ENCODE assay signal across 9 cellular contexts in genomic region chr1:100354971-100355394, GRCh38. TPM values are rescaled to one million over a fixed set of nuclear protein-coding genes. Genes with fewer than 3 reads are reported as not detected.
DNase-seq lines count a peak whose midpoint lies in the region; ATAC-seq and TF ChIP-seq lines count a peak whose summit lies in the region.
"Had no signal": no experiment of that assay in that cellular context is flagged by ENCODE, and none has a peak within 500 bp of the region (broad histone marks: within the 10 kb centered on the region; RNA-seq: fewer than 3 reads in every experiment).

No MANE protein-coding gene starts in this region.

- H3K4me1 ChIP-seq in GM23338 (ENCODE audit: insufficient read depth) (peaks cover 19% of the 10 kb centered on the region), mesenchymal stem cell (ENCODE audit: control insufficient read depth, insufficient read depth, low read depth, low read length) (peaks cover 10% of the 10 kb centered on the region)

- H3K4me2 ChIP-seq in GM23338, result peak overlapping the region; percentile 89
- H3K4me2 ChIP-seq in mesenchymal stem cell (ENCODE audit: low read length, poor library complexity, severe bottlenecking), result no peak overlapping the region

- peaks cover 20% of the 10 kb centered on the region for H3K79me1 ChIP-seq in mesenchymal stem cell (replicated peaks; ENCODE audit: low read length, poor library complexity, severe bottlenecking)

- no peak overlapping the region for H2BK120ac ChIP-seq in mesenchymal stem cell (ENCODE audit: low read depth, low read length)

- H2AFZ ChIP-seq in GM23338 (no peak overlapping the region), mesenchymal stem cell (ENCODE audit: low read depth, low read length) (no peak overlapping the region)

- no peak overlapping the region for H3K4ac ChIP-seq in mesenchymal stem cell (ENCODE audit: low read depth in 1 of 2, low read length in 2 of 2)

- H4K20me1 ChIP-seq in GM23338 (replicated peaks; ENCODE audit: insufficient read depth), result no peaks in the 10 kb centered on the region; the same call in 1 of the 2 replicates

- DNase-seq in GM23338 (ENCODE audit: low spot score), result peak; percentile 39
- DNase-seq in NCI-H2107 (lab: John Stamatoyannopoulos, UW), result peak; percentile 75
- DNase-seq in amniotic epithelial cell (ENCODE audit: low read depth), result peak; percentile 69
- DNase-seq in mesenchymal stem cell, result peak; percentile 31
- DNase-seq in NOMO-1 treated with dmso at 0.1 percent for 144 hours (lab: John Stamatoyannopoulos, UW; ENCODE audit: unreplicated experiment), result no peak
- DNase-seq in OCI-M2 (lab: John Stamatoyannopoulos, UW; ENCODE audit: unreplicated experiment), result no peak
- no peak for DNase-seq in inferior parietal cortex (ENCODE audit: extremely low spot score)

- no peak overlapping the region for H2BK5ac ChIP-seq in mesenchymal stem cell (ENCODE audit: low read depth, low read length, poor library complexity, severe bottlenecking)

- ATAC-seq in GM23338 (no peak), GM18873 (IDR thresholded peaks at IDR 0.05; ENCODE audit: low FRiP score, unreplicated experiment) (no peak)
- ATAC-seq: mucosa of descending colon had no signal

- no peak overlapping the region for H2BK12ac ChIP-seq in mesenchymal stem cell (ENCODE audit: low read length in 2 of 2)

- H3K27ac ChIP-seq in GM23338 (ENCODE audit: low read depth) (no peak overlapping the region), mesenchymal stem cell (ENCODE audit: low read length, poor library complexity, severe bottlenecking) (peak overlapping the region; percentile 71)

- H3K9me3 Mint-ChIP-seq in GM23338, result no peaks in the 10 kb centered on the region; the same call in 2 of the 3 replicates

- no peak overlapping the region for H3K9ac ChIP-seq in mesenchymal stem cell (ENCODE audit: low read length)

- H3K79me2 ChIP-seq in GM23338 (replicated peaks; ENCODE audit: insufficient read depth), result peaks cover 63% of the 10 kb centered on the region

- H3K4me1 Mint-ChIP-seq in GM23338, result peaks cover 33% of the 10 kb centered on the region

- H3K27me3 Mint-ChIP-seq in GM23338 (ENCODE audit: insufficient read depth, low read depth, poor library complexity), result peaks cover 27% of the 10 kb centered on the region

- H4K8ac ChIP-seq in mesenchymal stem cell (ENCODE audit: low read length), result no peak overlapping the region

- H3K9me2 ChIP-seq in GM23338 (ENCODE audit: insufficient read depth), result no peaks in the 10 kb centered on the region

- H2BK15ac ChIP-seq in mesenchymal stem cell (ENCODE audit: low read depth, poor library complexity, severe bottlenecking), result no peak overlapping the region

- no peak for TF ChIP-seq CTCF in GM23338 (conservative IDR thresholded peaks at IDR 0.05; ENCODE audit: low read depth in 2 of 2)

- no peaks in the 10 kb centered on the region for H3K27me3 ChIP-seq in GM23338 (ENCODE audit: insufficient read depth)
- no peaks in the 10 kb centered on the region for H3K27me3 ChIP-seq in mesenchymal stem cell (ENCODE audit: control insufficient read depth in 1 of 2, insufficient read depth in 1 of 2, low read length in 2 of 2)

- H3K4me3 ChIP-seq in GM23338 (peak overlapping the region; percentile 88; the same call in 1 of the 2 replicates), mesenchymal stem cell (ENCODE audit: insufficient read depth in 1 of 2, low read depth in 1 of 2, low read length in 2 of 2) (no peak overlapping the region)
- H3K4me3 ChIP-seq: mucosa of descending colon had no signal

- H3K36me3 ChIP-seq in GM23338 (ENCODE audit: insufficient read depth), result no peaks in the 10 kb centered on the region; the same call in 1 of the 2 replicates
- H3K36me3 ChIP-seq in mesenchymal stem cell (ENCODE audit: control insufficient read depth in 1 of 2, insufficient read depth in 2 of 2, low read depth in 1 of 2, low read length in 2 of 2), result no peaks in the 10 kb centered on the region

- no peak overlapping the region for H3K14ac ChIP-seq in mesenchymal stem cell (ENCODE audit: low read length in 2 of 2)

- peak overlapping the region; percentile 45 for H3K4me3 Mint-ChIP-seq in GM23338

- no peak overlapping the region for H2AK5ac ChIP-seq in mesenchymal stem cell (ENCODE audit: low read length, severe bottlenecking)

- peaks cover 15% of the 10 kb centered on the region; the same call in 2 of the 3 replicates for H3K36me3 Mint-ChIP-seq in GM23338 (ENCODE audit: low read depth)

- no peaks in the 10 kb centered on the region for H3F3A ChIP-seq in GM23338 (replicated peaks; ENCODE audit: low read depth)

- no peak overlapping the region for H3K27ac Mint-ChIP-seq in GM23338

- no peaks in the 10 kb centered on the region for H3K9me3 ChIP-seq in mesenchymal stem cell (ENCODE audit: control insufficient read depth, low read length)
- H3K9me3 ChIP-seq: mucosa of descending colon had no signal

- H3K18ac ChIP-seq in mesenchymal stem cell (ENCODE audit: low read depth in 1 of 2, low read length in 2 of 2), result no peak overlapping the region

- H4K91ac ChIP-seq in mesenchymal stem cell (ENCODE audit: low read length), result no peak overlapping the region

- WGBS in mesenchymal stem cell, result 30% methylated on average over 2 of the region's 2 CpGs

- H3K23ac ChIP-seq in mesenchymal stem cell (ENCODE audit: low read length in 2 of 2), result no peak overlapping the region

TF ChIP-seq in GM23338, 12 proteins besides CTCF, POLR2A, EP300 and RAD21 (continues in another document):
- TF ChIP-seq ZNF331 (CRISPR knock-in tag; IDR thresholded peaks at IDR 0.05; ENCODE audit: low read depth) (no peak), STAT1 (IDR thresholded peaks at IDR 0.05; ENCODE audit: unreplicated experiment) (no peak), JUNB (IDR thresholded peaks at IDR 0.05; ENCODE audit: unreplicated experiment) (no peak), CREB1 (CRISPR knock-in tag; IDR thresholded peaks at IDR 0.05; ENCODE audit: low read depth) (no peak), REST (IDR thresholded peaks at IDR 0.05; ENCODE audit: unreplicated experiment) (no peak), ETS1 (IDR thresholded peaks at IDR 0.05) (no peak)

RNA-seq across cellular contexts. Expression of gene CDC14A, which starts 2.7 kb away (rescaled TPM):
- total RNA-seq in GM23338 (2014; rRNA removed; shearing (Covaris generic)), result 20.8 and 25.3 TPM in 2 replicates
- polyA plus RNA-seq in GM23338 (2016; fragmentation: Nextera tagmentation; extraction: Ambion mirVana), result 10.5 and 11.1 TPM in 2 replicates
- 2.0 TPM for polyA plus RNA-seq in mesenchymal stem cell (2013, experiment 1 of 2)
- polyA plus RNA-seq in mesenchymal stem cell (2013, experiment 2 of 2), result 1.9 TPM

Comparison
In these comparisons a context has a peak if more than half of its experiments do, and no peak if none do; other contexts are left out.
1. DNase-seq: peak in GM23338 (single experiment), NCI-H2107 (single experiment), amniotic epithelial cell (single experiment) and mesenchymal stem cell (single experiment); none in NOMO-1 treated with dmso at 0.1 percent for 144 hours (single experiment), OCI-M2 (single experiment) and inferior parietal cortex (single experiment).